ENCODE assay signal across 8 cellular contexts in genomic region chr10:100743626-100744135, GRCh38. TPM values are rescaled to one million over a fixed set of nuclear protein-coding genes. Genes with fewer than 3 reads are reported as not detected.
DNase-seq lines count a peak whose midpoint lies in the region; ATAC-seq and TF ChIP-seq lines count a peak whose summit lies in the region.

No MANE protein-coding gene starts in this region.

- TF ChIP-seq POLR2A in upper lobe of left lung (IDR thresholded peaks at IDR 0.05) = no peak

- intact Hi-C loops in dorsolateral prefrontal cortex (cut with DNase I) = loop anchor here in 1 of 2 donors (2.0 kb wide), 1 partner anchor 181 kb away; no protein-coding TSS in a partner anchor

- no peak for TF ChIP-seq EP300 in upper lobe of left lung (IDR thresholded peaks at IDR 0.05)

- H3K36me3 ChIP-seq in upper lobe of left lung = no peaks in the 10 kb centered on the region

- peaks cover 30 to 67% (median 54%) of the 10 kb centered on the region in 4 donors for H3K4me1 ChIP-seq in upper lobe of left lung

- H3K27me3 ChIP-seq in dorsolateral prefrontal cortex (peaks cover 26 to 100% (median 99%) of the 10 kb centered on the region in 45 donors), upper lobe of left lung (peaks cover 5 to 94% (median 63%) of the 10 kb centered on the region in 4 donors)

- ATAC-seq in upper lobe of left lung (ENCODE audit: low FRiP score in 2 of 2) = peak in 1 of 2 donors; percentile 77

- in situ Hi-C loops in G401 (cut with HindIII; ENCODE audit: low sequenced_read_pairs) = no loop called here

- H3K4me3 ChIP-seq in dorsolateral prefrontal cortex (peak overlapping the region in 11 of 59 donors; percentile 6 to 67 (median 52)), upper lobe of left lung (no peak overlapping the region)

- H3K27ac ChIP-seq in VCaP (no peak overlapping the region), dorsolateral prefrontal cortex (no peak overlapping the region), upper lobe of left lung (no peak overlapping the region)

- TF ChIP-seq CTCF in VCaP (conservative IDR thresholded peaks at IDR 0.05) = peak; percentile 86
- peak in 54 of 56 donors; percentile 19 to 70 (median 52) for TF ChIP-seq CTCF in dorsolateral prefrontal cortex (IDR thresholded peaks at IDR 0.05 in 54 of 56, conservative IDR thresholded peaks at IDR 0.05 in 2 of 56; ENCODE audit: low read depth in 1 of 56, partially characterized antibody in 56 of 56)
- peak in 5 of 6 experiments; percentile 32 to 57 (median 43) for TF ChIP-seq CTCF in upper lobe of left lung (IDR thresholded peaks at IDR 0.05)

- no peaks in the 10 kb centered on the region for H3K9me3 ChIP-seq in upper lobe of left lung

- peak; percentile 88 for DNase-seq in 8988T
- peak; percentile 67 for DNase-seq in G401 (ENCODE audit: low spot score)
- DNase-seq in NAMALWA (ENCODE audit: low spot score) = peak; percentile 82
- DNase-seq in dorsolateral prefrontal cortex = peak in 1 of 10 donors; percentile 11
- DNase-seq in mesenteric fat pad (ENCODE audit: low spot score) = peak; percentile 74
- peak in 1 of 2 donors; percentile 49 for DNase-seq in upper lobe of left lung
- no peak for DNase-seq in NCI-H187 (lab: John Stamatoyannopoulos, UW)

- WGBS in upper lobe of left lung, 2 donors = 2% methylated on average over 10 to 12 of the region's 16 CpGs

RNA-seq across cellular contexts. Expression of gene PAX2, which starts 1.7 kb away (rescaled TPM):
- total RNA-seq in G401 (2014; rRNA removed; shearing (Covaris generic)) = 0.20 and 2.2 TPM in 2 replicates
- under 1 TPM in 41 of 120 experiments, not detected in 79; 0.11 to 0.85 (median 0.22) TPM for total RNA-seq in dorsolateral prefrontal cortex
- not detected for total RNA-seq in mesenteric fat pad
- under 1 TPM in 1 of 6 donors, not detected in 5; 0.07 TPM for total RNA-seq in upper lobe of left lung

Comparison
In these comparisons a context has a peak if more than half of its experiments do, and no peak if none do; other contexts are left out.
1. DNase-seq: peak in 8988T (single experiment), G401 (single experiment), NAMALWA (single experiment) and mesenteric fat pad (single experiment); none in NCI-H187 (0 of 2).
2. Peak in every context shown above with its lines, with median percentiles within 50 percentile points of each other: CTCF ChIP-seq.